Comparison of ENCODE assay signal across 18 cellular contexts in the genomic region with DNA sequence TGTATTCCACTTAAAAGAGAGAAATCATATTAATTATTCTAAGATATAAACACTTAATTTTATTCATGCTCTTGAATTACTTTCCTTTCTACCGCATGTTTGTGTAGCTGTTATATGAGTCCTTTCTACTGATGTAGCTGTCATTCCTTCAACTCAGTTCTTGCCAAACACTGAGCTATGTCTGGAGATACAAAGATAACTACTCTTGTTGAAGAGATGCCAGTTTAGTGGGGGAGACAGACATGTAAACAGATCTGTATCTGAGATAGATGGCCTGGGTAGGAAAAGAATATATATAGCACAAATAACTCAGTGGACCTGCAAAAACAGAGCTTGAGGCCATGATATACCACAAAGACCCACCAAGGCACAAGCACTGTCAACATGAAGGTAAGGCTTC.
DNase-seq lines count a peak whose midpoint lies in the region; ATAC-seq and TF ChIP-seq lines count a peak whose summit lies in the region.
"Had no signal": no experiment of that assay in that cellular context is flagged by ENCODE, and none has a peak within 500 bp of the region (broad histone marks: within the 10 kb centered on the region; RNA-seq: fewer than 3 reads in every experiment).

No MANE protein-coding gene starts in this region.

- no peaks in the 10 kb centered on the region for H3K79me2 ChIP-seq in hepatocyte

- H3K9me3 ChIP-seq in adipocyte (ENCODE audit: control insufficient read depth, low read length) (no peaks in the 10 kb centered on the region), hepatocyte (ENCODE audit: low read depth) (no peaks in the 10 kb centered on the region), MG63 (no peaks in the 10 kb centered on the region)
- H3K9me3 ChIP-seq: BE2C had no signal

- H3K4me2 ChIP-seq in hepatocyte, result no peak overlapping the region
- H3K4me2 ChIP-seq: PC-9 had no signal

- no peaks in the 10 kb centered on the region for H3K4me1 ChIP-seq in adipocyte (ENCODE audit: control insufficient read depth, insufficient read depth, low read length)
- H3K4me1 ChIP-seq in hepatocyte (ENCODE audit: insufficient read depth), result no peaks in the 10 kb centered on the region

- no peak overlapping the region for H3K4me3 ChIP-seq in adipocyte (ENCODE audit: low read length)
- no peak overlapping the region for H3K4me3 ChIP-seq in hepatocyte
- H3K4me3 ChIP-seq in MG63, result no peak overlapping the region
- H3K4me3 ChIP-seq: GM12878, GM23248, PC-9 had no signal

- no peak overlapping the region for H3K9ac ChIP-seq in adipocyte (ENCODE audit: low read length)
- H3K9ac ChIP-seq: GM23248 had no signal

- H3K27ac Mint-ChIP-seq in HFFc6, result no peak overlapping the region
- H3K27ac Mint-ChIP-seq: CD4-positive, alpha-beta memory T cell had no signal

- H4K20me1 ChIP-seq in hepatocyte (ENCODE audit: insufficient read depth, poor library complexity, severe bottlenecking), result no peaks in the 10 kb centered on the region

- no peak overlapping the region for H3K4me3 Mint-ChIP-seq in HFFc6
- H3K4me3 Mint-ChIP-seq: CD4-positive, alpha-beta memory T cell had no signal

- H3K36me3 ChIP-seq in adipocyte (ENCODE audit: control insufficient read depth, insufficient read depth, low read length, severe bottlenecking) (no peaks in the 10 kb centered on the region), hepatocyte (replicated peaks; ENCODE audit: insufficient read depth, low read depth) (no peaks in the 10 kb centered on the region), MG63 (no peaks in the 10 kb centered on the region)
- H3K36me3 ChIP-seq: BE2C had no signal

- DNase-seq in HFFc6, result peak; percentile 47
- peak; percentile 77 for DNase-seq in adipocyte (ENCODE audit: low read depth)
- DNase-seq in fibroblast of peridontal ligament (ENCODE audit: extremely low read depth), result peak; percentile 20
- DNase-seq in hepatocyte (ENCODE audit: low spot score), result no peak
- DNase-seq in MG63, result no peak
- DNase-seq in substantia nigra (lab: John Stamatoyannopoulos, UW), result no peak
- DNase-seq: BE2C; Calu3; CD4-positive, alpha-beta memory T cell; GM23248; NCI-H1436; NCI-H2029; NCI-H2171 treated with DMSO at 0.1 percent for 48 hours; NCI-H748 treated with DMSO at 0.1 percent for 48 hours; PC-9 had no signal

- no peaks in the 10 kb centered on the region for H3K9me3 Mint-ChIP-seq in HFFc6
- H3K9me3 Mint-ChIP-seq: CD4-positive, alpha-beta memory T cell had no signal

- H3K27me3 Mint-ChIP-seq in HFFc6 (ENCODE audit: insufficient read depth), result no peaks in the 10 kb centered on the region
- H3K27me3 Mint-ChIP-seq: CD4-positive, alpha-beta memory T cell had no signal

- 45% methylated on average over 1 of the region's 1 CpG for WGBS in hepatocyte (ENCODE audit: low lambda C conversion rate, missing lambda C conversion rate)

- no peaks in the 10 kb centered on the region for H3K27me3 ChIP-seq in adipocyte (replicated peaks; ENCODE audit: control insufficient read depth, insufficient read depth, low read length)
- H3K27me3 ChIP-seq in hepatocyte, result peaks cover 4% of the 10 kb centered on the region
- no peaks in the 10 kb centered on the region for H3K27me3 ChIP-seq in MG63
- H3K27me3 ChIP-seq: BE2C had no signal

- TF ChIP-seq CTCF in HFFc6 (IDR thresholded peaks at IDR 0.05), result no peak
- TF ChIP-seq CTCF in hepatocyte (IDR thresholded peaks at IDR 0.05; ENCODE audit: poor library complexity), result no peak

- no peak overlapping the region for H2AFZ ChIP-seq in hepatocyte
- H2AFZ ChIP-seq: GM23248, PC-9 had no signal

- H3K9me2 ChIP-seq in hepatocyte (replicated peaks; ENCODE audit: insufficient read depth), result no peaks in the 10 kb centered on the region

- peaks cover 8% of the 10 kb centered on the region for H3K4me1 Mint-ChIP-seq in HFFc6 (ENCODE audit: low read depth)

- H3K36me3 Mint-ChIP-seq in HFFc6 (ENCODE audit: low read depth), result peaks cover 6% of the 10 kb centered on the region

- H3K27ac ChIP-seq in hepatocyte, result no peak overlapping the region
- H3K27ac ChIP-seq in substantia nigra (ENCODE audit: low read depth, low read length, poor library complexity, severe bottlenecking), result no peak overlapping the region
- H3K27ac ChIP-seq: GM23248, PC-9 had no signal

- no peak for ATAC-seq in GM19455 (IDR thresholded peaks at IDR 0.05; ENCODE audit: unreplicated experiment)
- ATAC-seq: GM12878, HCT116 had no signal

Comparison
In these comparisons a context has a peak if more than half of its experiments do, and no peak if none do; other contexts are left out.
1. DNase-seq: peak in HFFc6 (single experiment), adipocyte (single experiment) and fibroblast of peridontal ligament (single experiment); none in hepatocyte (single experiment), MG63 (single experiment) and substantia nigra (0 of 49).